8 cellular contexts compared by ENCODE assay signal in the genomic region with DNA sequence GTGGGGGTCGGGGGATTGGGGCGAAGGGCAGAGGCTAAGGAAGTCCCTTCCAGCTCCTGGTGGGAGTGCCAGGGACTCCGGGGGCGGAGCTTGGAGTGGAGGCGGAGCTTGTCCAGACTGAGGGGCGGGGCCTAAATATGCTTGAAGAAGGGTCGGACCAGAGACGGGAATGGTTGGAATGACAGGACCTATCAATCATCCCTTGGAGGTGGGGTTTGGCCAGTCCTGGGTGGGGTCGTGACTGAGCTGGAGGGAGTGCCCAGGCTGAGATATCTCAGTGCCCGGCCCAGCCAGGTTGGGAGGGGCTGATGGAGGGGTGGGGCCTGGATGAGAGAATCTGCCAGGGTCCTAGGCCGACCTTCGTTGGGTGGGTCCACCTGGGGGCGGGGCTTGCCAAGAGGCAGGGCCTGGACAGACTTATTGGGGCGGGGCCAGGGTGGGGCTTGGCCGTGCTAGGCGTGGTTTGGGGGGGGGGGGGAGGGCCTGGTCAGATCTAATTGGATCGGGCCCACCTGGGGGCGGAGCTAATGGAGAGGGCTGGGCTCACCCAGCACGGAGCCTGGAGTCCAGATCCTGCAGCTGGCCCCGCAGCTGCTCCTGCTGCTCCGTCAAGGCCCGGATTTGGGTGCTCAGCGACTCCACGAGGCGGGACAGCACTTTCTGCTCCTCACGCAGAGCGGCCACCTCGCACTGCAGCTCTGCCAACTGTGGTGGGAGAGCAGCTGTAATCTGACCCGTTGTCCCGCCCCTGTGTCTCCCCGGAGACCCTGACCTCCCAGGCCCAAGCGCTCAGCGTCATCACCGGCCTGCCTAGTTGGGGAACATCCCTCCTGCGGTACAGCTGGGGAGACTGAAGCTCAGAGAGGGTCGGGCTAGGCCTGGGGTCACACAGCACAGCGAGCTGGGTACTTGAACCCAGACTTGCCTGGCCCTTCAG. TPM values are rescaled to one million over a fixed set of nuclear protein-coding genes. Genes with fewer than 3 reads are reported as not detected.
DNase-seq lines count a peak whose midpoint lies in the region; ATAC-seq and TF ChIP-seq lines count a peak whose summit lies in the region.

No MANE protein-coding gene starts in this region.

- peak in 1 of 2 donors; percentile 32 for TF ChIP-seq POLR2A in suprapubic skin (IDR thresholded peaks at IDR 0.05)

- H3K36me3 Mint-ChIP-seq in activated CD8-positive, alpha-beta T cell treated with anti-CD3 and anti-CD28 coated beads for 36 hours (ENCODE audit: low read depth), result peaks cover 50% of the 10 kb centered on the region
- H3K36me3 Mint-ChIP-seq in activated CD8-positive, alpha-beta T cell treated with anti-CD3 and anti-CD28 coated beads, Interleukin-2, amount 10 ng/mL, durations not matched to agents 7 days and 5 days (ENCODE audit: low read depth), result peaks cover 70% of the 10 kb centered on the region

- no peak overlapping the region for H3K27ac Mint-ChIP-seq in activated CD8-positive, alpha-beta T cell treated with anti-CD3 and anti-CD28 coated beads for 36 hours
- H3K27ac Mint-ChIP-seq in activated CD8-positive, alpha-beta T cell treated with anti-CD3 and anti-CD28 coated beads, Interleukin-2, amount 10 ng/mL, durations not matched to agents 7 days and 5 days, result no peak overlapping the region

- H3K9me3 ChIP-seq in suprapubic skin, result no peaks in the 10 kb centered on the region

- peak overlapping the region; percentile 54 for H3K4me3 ChIP-seq in suprapubic skin

- POLR2A ChIA-PET in activated CD8-positive, alpha-beta T cell treated with anti-CD3 and anti-CD28 coated beads for 36 hours (lab: Charles Lee), result interaction anchor here (1.2 to 3.9 kb wide), 5 partner anchors 7 to 99 kb away, joined by 3 to 33 read pairs (median 8); partner anchors contain the start of genes AKAP8L and RASAL3
- POLR2A ChIA-PET in activated CD8-positive, alpha-beta T cell treated with anti-CD3 and anti-CD28 coated beads, Interleukin-2, amount 10 ng/mL, durations not matched to agents 7 days and 5 days (lab: Charles Lee), result interaction anchor here (1.2 to 3.2 kb wide), 5 partner anchors 8 to 103 kb away, joined by 3 to 22 read pairs (median 4); partner anchors contain the start of genes AKAP8L and RASAL3

- no peak for TF ChIP-seq EP300 in suprapubic skin (IDR thresholded peaks at IDR 0.05)

- no peak overlapping the region for H3K27ac ChIP-seq in suprapubic skin

- peak; percentile 37 for DNase-seq in activated CD8-positive, alpha-beta T cell treated with anti-CD3 and anti-CD28 coated beads for 36 hours
- DNase-seq in activated CD8-positive, alpha-beta T cell treated with anti-CD3 and anti-CD28 coated beads, Interleukin-2, amount 10 ng/mL, durations not matched to agents 7 days and 5 days, result no peak
- DNase-seq in NCI-H460 (ENCODE audit: extremely low read depth, low read depth), result peak; percentile 36
- DNase-seq in dermis blood vessel endothelial cell, result peak; percentile 93
- DNase-seq in left lobe of liver (ENCODE audit: low spot score), result peak; percentile 93
- peak; percentile 92 to 93 for DNase-seq in suprapubic skin (ENCODE audit: low spot score in 2 of 2)
- DNase-seq in GM13977 (ENCODE audit: low spot score), result no peak

- H3K4me1 Mint-ChIP-seq in activated CD8-positive, alpha-beta T cell treated with anti-CD3 and anti-CD28 coated beads for 36 hours (ENCODE audit: low read depth), result peaks cover 14% of the 10 kb centered on the region
- peaks cover 39% of the 10 kb centered on the region for H3K4me1 Mint-ChIP-seq in activated CD8-positive, alpha-beta T cell treated with anti-CD3 and anti-CD28 coated beads, Interleukin-2, amount 10 ng/mL, durations not matched to agents 7 days and 5 days (ENCODE audit: low read depth)

- no peak for TF ChIP-seq CTCF in activated CD8-positive, alpha-beta T cell treated with anti-CD3 and anti-CD28 coated beads for 36 hours (IDR thresholded peaks at IDR 0.05)
- no peak for TF ChIP-seq CTCF in suprapubic skin (IDR thresholded peaks at IDR 0.05)
- TF ChIP-seq CTCF in GM13977 (IDR thresholded peaks at IDR 0.05; ENCODE audit: extremely low read depth, insufficient read depth, missing control alignments), result no peak

- ATAC-seq in activated CD8-positive, alpha-beta T cell treated with anti-CD3 and anti-CD28 coated beads for 36 hours, result no peak
- no peak for ATAC-seq in activated CD8-positive, alpha-beta T cell treated with anti-CD3 and anti-CD28 coated beads, Interleukin-2, amount 10 ng/mL, durations not matched to agents 7 days and 5 days
- peak; percentile 71 for ATAC-seq in left lobe of liver
- no peak for ATAC-seq in GM18858 (IDR thresholded peaks at IDR 0.05; ENCODE audit: unreplicated experiment)

- CTCF ChIA-PET in activated CD8-positive, alpha-beta T cell treated with anti-CD3 and anti-CD28 coated beads for 36 hours (lab: Charles Lee), result interaction anchor here (0.6 to 2.6 kb wide), 2 partner anchors 11 to 33 kb away, joined by 3 to 6 read pairs; partner anchors contain the start of gene RASAL3
- CTCF ChIA-PET in activated CD8-positive, alpha-beta T cell treated with anti-CD3 and anti-CD28 coated beads, Interleukin-2, amount 10 ng/mL, durations not matched to agents 7 days and 5 days (lab: Charles Lee), result interaction anchor here (0.6 to 3.7 kb wide), 4 partner anchors 11 to 659 kb away, joined by 3 to 14 read pairs (median 6); partner anchors contain the start of gene AKAP8L

- WGBS in suprapubic skin, result 15% methylated on average over 16 of the region's 37 CpGs

- H3K36me3 ChIP-seq in suprapubic skin, result no peaks in the 10 kb centered on the region

- peaks cover 23% of the 10 kb centered on the region for H3K27me3 ChIP-seq in suprapubic skin

- intact Hi-C loops in activated CD8-positive, alpha-beta T cell treated with anti-CD3 and anti-CD28 coated beads for 36 hours (cut with micrococcal nuclease), result no loop called here

- no peak overlapping the region for H3K4me3 Mint-ChIP-seq in activated CD8-positive, alpha-beta T cell treated with anti-CD3 and anti-CD28 coated beads for 36 hours
- no peak overlapping the region for H3K4me3 Mint-ChIP-seq in activated CD8-positive, alpha-beta T cell treated with anti-CD3 and anti-CD28 coated beads, Interleukin-2, amount 10 ng/mL, durations not matched to agents 7 days and 5 days

- H3K9me3 Mint-ChIP-seq in activated CD8-positive, alpha-beta T cell treated with anti-CD3 and anti-CD28 coated beads for 36 hours, result no peaks in the 10 kb centered on the region
- no peaks in the 10 kb centered on the region for H3K9me3 Mint-ChIP-seq in activated CD8-positive, alpha-beta T cell treated with anti-CD3 and anti-CD28 coated beads, Interleukin-2, amount 10 ng/mL, durations not matched to agents 7 days and 5 days (ENCODE audit: insufficient read depth)

- H3K27me3 Mint-ChIP-seq in activated CD8-positive, alpha-beta T cell treated with anti-CD3 and anti-CD28 coated beads for 36 hours, result no peaks in the 10 kb centered on the region
- no peaks in the 10 kb centered on the region for H3K27me3 Mint-ChIP-seq in activated CD8-positive, alpha-beta T cell treated with anti-CD3 and anti-CD28 coated beads, Interleukin-2, amount 10 ng/mL, durations not matched to agents 7 days and 5 days (ENCODE audit: low read depth)

- in situ Hi-C loops in GM13977 (cut with MboI; ENCODE audit: low pct_unique_long_range_greater_than_20kb, low sequenced_read_pairs, unreplicated experiment), result no loop called here

- H3K4me1 ChIP-seq in suprapubic skin, result peaks cover 36% of the 10 kb centered on the region

RNA-seq across cellular contexts. Expression of gene WIZ, which starts 2.6 kb away (rescaled TPM):
- 10 to 100 TPM; 19.3 to 21.0 TPM for total RNA-seq in activated CD8-positive, alpha-beta T cell treated with anti-CD3 and anti-CD28 coated beads for 36 hours
- total RNA-seq in activated CD8-positive, alpha-beta T cell treated with anti-CD3 and anti-CD28 coated beads, Interleukin-2, amount 10 ng/mL, durations not matched to agents 7 days and 5 days, result 10 to 100 TPM; 31.6 to 32.7 TPM
- total RNA-seq in NCI-H460 (2014; rRNA removed; shearing (Covaris generic)), result 9.3 and 10.0 TPM in 2 replicates
- 8.9 and 12.2 TPM in 2 replicates for polyA plus RNA-seq in NCI-H460 (2014; cell fraction: nucleus; rRNA removed)
- total RNA-seq in dermis blood vessel endothelial cell (9.2 and 14.7 TPM in 2 replicates), left lobe of liver (18.7 TPM), suprapubic skin (10 to 100 TPM; 39.1 to 44.9 (median 41.0) TPM)

RNA-seq across cellular contexts. Expression of gene RASAL3, which starts 12.0 kb away (rescaled TPM):
- 10 to 100 TPM; 83.9 to 85.8 TPM for total RNA-seq in activated CD8-positive, alpha-beta T cell treated with anti-CD3 and anti-CD28 coated beads for 36 hours
- total RNA-seq in activated CD8-positive, alpha-beta T cell treated with anti-CD3 and anti-CD28 coated beads, Interleukin-2, amount 10 ng/mL, durations not matched to agents 7 days and 5 days, result 100 to 1,000 TPM; 104 to 107 TPM
- not detected in 2 replicates for total RNA-seq in NCI-H460 (2014; rRNA removed; shearing (Covaris generic))
- polyA plus RNA-seq in NCI-H460 (2014; cell fraction: nucleus; rRNA removed), result 0.93 TPM in 1 of 2 replicates, not detected in the other
- total RNA-seq in dermis blood vessel endothelial cell (24.0 and 24.8 TPM in 2 replicates), left lobe of liver (1.9 TPM), suprapubic skin (1 to 10 TPM in 2 of 4 donors, under 1 TPM in 2; 0.70 to 2.4 (median 1.0) TPM)

RNA-seq across cellular contexts. Expression of gene PGLYRP2, which starts 26.9 kb away (rescaled TPM):
- under 1 TPM; 0.25 to 0.27 TPM for total RNA-seq in activated CD8-positive, alpha-beta T cell treated with anti-CD3 and anti-CD28 coated beads for 36 hours
- not detected for total RNA-seq in activated CD8-positive, alpha-beta T cell treated with anti-CD3 and anti-CD28 coated beads, Interleukin-2, amount 10 ng/mL, durations not matched to agents 7 days and 5 days
- total RNA-seq in NCI-H460 (2014; rRNA removed; shearing (Covaris generic)), result not detected in 2 replicates
- polyA plus RNA-seq in NCI-H460 (2014; cell fraction: nucleus; rRNA removed), result not detected in 2 replicates
- 0.05 TPM in 1 of 2 replicates, not detected in the other for total RNA-seq in dermis blood vessel endothelial cell
- total RNA-seq in left lobe of liver, result 65.8 TPM
- total RNA-seq in suprapubic skin, result under 1 TPM in 1 of 4 donors, not detected in 3; 0.21 TPM

RNA-seq across cellular contexts. Expression of gene AKAP8L, which starts 33.6 kb away (rescaled TPM):
- total RNA-seq in activated CD8-positive, alpha-beta T cell treated with anti-CD3 and anti-CD28 coated beads for 36 hours, result 10 to 100 TPM; 83.1 to 88.8 TPM
- total RNA-seq in activated CD8-positive, alpha-beta T cell treated with anti-CD3 and anti-CD28 coated beads, Interleukin-2, amount 10 ng/mL, durations not matched to agents 7 days and 5 days, result 10 to 100 TPM; 83.8 to 86.7 TPM
- 47.2 and 49.4 TPM in 2 replicates for total RNA-seq in NCI-H460 (2014; rRNA removed; shearing (Covaris generic))
- polyA plus RNA-seq in NCI-H460 (2014; cell fraction: nucleus; rRNA removed), result 169 and 181 TPM in 2 replicates
- total RNA-seq in dermis blood vessel endothelial cell, result 49.0 and 70.8 TPM in 2 replicates
- 64.5 TPM for total RNA-seq in left lobe of liver
- 100 to 1,000 TPM in 2 of 4 donors, 10 to 100 TPM in 2; 97.5 to 259 (median 118) TPM for total RNA-seq in suprapubic skin

RNA-seq across cellular contexts. Expression of gene CYP4F22, which starts 55.9 kb away (rescaled TPM):
- 1 to 10 TPM; 1.5 to 1.7 TPM for total RNA-seq in activated CD8-positive, alpha-beta T cell treated with anti-CD3 and anti-CD28 coated beads for 36 hours
- 1 to 10 TPM; 5.8 to 6.2 TPM for total RNA-seq in activated CD8-positive, alpha-beta T cell treated with anti-CD3 and anti-CD28 coated beads, Interleukin-2, amount 10 ng/mL, durations not matched to agents 7 days and 5 days
- not detected in 2 replicates for total RNA-seq in NCI-H460 (2014; rRNA removed; shearing (Covaris generic))
- not detected in 2 replicates for polyA plus RNA-seq in NCI-H460 (2014; cell fraction: nucleus; rRNA removed)
- total RNA-seq in dermis blood vessel endothelial cell (not detected in 2 replicates), left lobe of liver (1.5 TPM), suprapubic skin (10 to 100 TPM; 26.0 to 77.7 (median 55.5) TPM)

Comparison
In these comparisons a context has a peak if more than half of its experiments do, and no peak if none do; other contexts are left out.
1. DNase-seq: peak in activated CD8-positive, alpha-beta T cell treated with anti-CD3 and anti-CD28 coated beads for 36 hours (single experiment), NCI-H460 (single experiment), dermis blood vessel endothelial cell (single experiment), left lobe of liver (single experiment) and suprapubic skin (2 of 2); none in activated CD8-positive, alpha-beta T cell treated with anti-CD3 and anti-CD28 coated beads, Interleukin-2, amount 10 ng/mL, durations not matched to agents 7 days and 5 days (single experiment) and GM13977 (single experiment).
2. RNA of gene PGLYRP2, which starts 26.9 kb away (total RNA-seq): 65.8 TPM in left lobe of liver (single experiment); 0.25 to 0.27 TPM in activated CD8-positive, alpha-beta T cell treated with anti-CD3 and anti-CD28 coated beads for 36 hours, not detected in activated CD8-positive, alpha-beta T cell treated with anti-CD3 and anti-CD28 coated beads, Interleukin-2, amount 10 ng/mL, durations not matched to agents 7 days and 5 days, not detected in NCI-H460, 0.05 TPM in dermis blood vessel endothelial cell and 0.21 TPM in suprapubic skin; every median in the first group is over 10 times any median in the second.